In genomic region chr1:31768407-31768806, GRCh38 we compare ENCODE assay signal across 19 cellular contexts. TPM values are rescaled to one million over a fixed set of nuclear protein-coding genes. Genes with fewer than 3 reads are reported as not detected.
A peak's percentile ranks its signal among the peaks of the same experiment; 100 is the strongest.
DNase-seq lines count a peak whose midpoint lies in the region; ATAC-seq, FAIRE-seq and TF ChIP-seq lines count a peak whose summit lies in the region.
"Had no signal": no experiment of that assay in that cellular context is flagged by ENCODE, and none has a peak within 500 bp of the region (broad histone marks: within the 10 kb centered on the region; RNA-seq: fewer than 3 reads in every experiment).

No MANE protein-coding gene starts in this region.

- POLR2A ChIA-PET in CD4-positive, alpha-beta memory T cell (lab: Charles Lee; ENCODE audit: partially characterized antibody) = interaction anchor here (1.3 kb wide), 1 partner anchor 8 kb away, joined by 4 read pairs; no protein-coding TSS in a partner anchor

- no peak for DNase-seq in activated naive CD8-positive, alpha-beta T cell treated with anti-CD3 and anti-CD28 coated beads for 36 hours
- peak; percentile 71 for DNase-seq in small intestine
- no peak for DNase-seq in stimulated activated CD4-positive, alpha-beta T cell treated with anti-CD3 and anti-CD28 coated beads, Interleukin-4, amount 100 ng/mL, for 24 hours
- DNase-seq in CD4-positive, alpha-beta memory T cell = no peak
- DNase-seq: KG1, NCI-H1417, NCI-H187, NCI-H226, NCI-H524, NCI-H82, PC-3 had no signal

- no peaks in the 10 kb centered on the region for H4K20me1 ChIP-seq in SU-DHL-6 (ENCODE audit: low read depth, low read length)

- WGBS in small intestine, 3 donors = 24 to 47% (median 26%) methylated on average over 1 of the region's 1 CpG

- no peak for ATAC-seq in GM18870 (IDR thresholded peaks at IDR 0.05; ENCODE audit: unreplicated experiment)
- ATAC-seq: HepG2, PC-3 had no signal

- no peaks in the 10 kb centered on the region for H3K36me3 ChIP-seq in SU-DHL-6 (ENCODE audit: low read length)
- no peaks in the 10 kb centered on the region for H3K36me3 ChIP-seq in small intestine (ENCODE audit: control insufficient read depth in 2 of 2, insufficient read depth in 2 of 2, low read length in 2 of 2)
- H3K36me3 ChIP-seq in CD4-positive, alpha-beta memory T cell (ENCODE audit: insufficient read depth, low read length) = no peaks in the 10 kb centered on the region
- H3K36me3 ChIP-seq: BLaER1 treated with 17β-estradiol and CSF1 and Interleukin-3, amounts not matched to agents 10 nM and 100 nM had no signal

- H3K27ac Mint-ChIP-seq in activated naive CD8-positive, alpha-beta T cell = peak overlapping the region; percentile 55
- no peak overlapping the region for H3K27ac Mint-ChIP-seq in activated naive CD8-positive, alpha-beta T cell treated with anti-CD3 and anti-CD28 coated beads for 36 hours
- peak overlapping the region; percentile 2 to 65 (median 58) for H3K27ac Mint-ChIP-seq in brain
- peak overlapping the region in 1 of 7 donors; percentile 17 for H3K27ac Mint-ChIP-seq in CD4-positive, alpha-beta memory T cell

- no peaks in the 10 kb centered on the region for H3K9me3 Mint-ChIP-seq in activated naive CD8-positive, alpha-beta T cell (ENCODE audit: low read depth)
- no peaks in the 10 kb centered on the region for H3K9me3 Mint-ChIP-seq in activated naive CD8-positive, alpha-beta T cell treated with anti-CD3 and anti-CD28 coated beads for 36 hours
- peaks cover 0 to 7% (median 0%) of the 10 kb centered on the region in 5 experiments for H3K9me3 Mint-ChIP-seq in brain
- H3K9me3 Mint-ChIP-seq in CD4-positive, alpha-beta memory T cell = no peaks in the 10 kb centered on the region

- no peaks in the 10 kb centered on the region for H3K9me2 ChIP-seq in SU-DHL-6 (replicated peaks; ENCODE audit: insufficient read depth, low read length)

- H3K4me2 ChIP-seq in SU-DHL-6 (ENCODE audit: low read depth, low read length, poor library complexity, severe bottlenecking) = peak overlapping the region; percentile 27

- peaks cover 39% of the 10 kb centered on the region for H3K4me1 Mint-ChIP-seq in activated naive CD8-positive, alpha-beta T cell (ENCODE audit: low read depth)
- peaks cover 35% of the 10 kb centered on the region for H3K4me1 Mint-ChIP-seq in activated naive CD8-positive, alpha-beta T cell treated with anti-CD3 and anti-CD28 coated beads for 36 hours
- H3K4me1 Mint-ChIP-seq in brain = peaks cover 84% of the 10 kb centered on the region
- H3K4me1 Mint-ChIP-seq in CD4-positive, alpha-beta memory T cell = peaks cover 34 to 62% (median 40%) of the 10 kb centered on the region in 4 donors

- H3K9ac ChIP-seq in SU-DHL-6 (ENCODE audit: low read length) = no peak overlapping the region
- H3K9ac ChIP-seq: BLaER1 treated with 17β-estradiol and CSF1 and Interleukin-3, amounts not matched to agents 10 nM and 100 nM had no signal

- TF ChIP-seq CTCF in SU-DHL-6 (IDR thresholded peaks at IDR 0.05; ENCODE audit: insufficient read depth, low read length, poor library complexity, severe bottlenecking) (no peak), brain (conservative IDR thresholded peaks at IDR 0.05) (no peak)

- H3K27me3 Mint-ChIP-seq in activated naive CD8-positive, alpha-beta T cell = peaks cover 3% of the 10 kb centered on the region
- peaks cover 15% of the 10 kb centered on the region for H3K27me3 Mint-ChIP-seq in activated naive CD8-positive, alpha-beta T cell treated with anti-CD3 and anti-CD28 coated beads for 36 hours
- peaks cover 32% of the 10 kb centered on the region for H3K27me3 Mint-ChIP-seq in brain
- H3K27me3 Mint-ChIP-seq in CD4-positive, alpha-beta memory T cell = peaks cover 2 to 7% of the 10 kb centered on the region in 2 donors

- H3K27ac ChIP-seq in SU-DHL-6 (ENCODE audit: low read depth, low read length) (peak overlapping the region; percentile 35; the same call in 1 of the 2 replicates), small intestine (ENCODE audit: low read depth in 1 of 2, low read length in 1 of 2) (no peak overlapping the region)
- no peak overlapping the region for H3K27ac ChIP-seq in CD4-positive, alpha-beta memory T cell (ENCODE audit: low read depth, low read length)
- H3K27ac ChIP-seq: BLaER1 treated with 17β-estradiol and CSF1 and Interleukin-3, amounts not matched to agents 10 nM and 100 nM; RWPE1 had no signal

- peaks cover 7% of the 10 kb centered on the region for H3F3A ChIP-seq in SU-DHL-6 (ENCODE audit: insufficient read depth)

- H3K4me1 ChIP-seq in small intestine (ENCODE audit: control insufficient read depth in 2 of 2, insufficient read depth in 1 of 2, low read depth in 1 of 2, low read length in 1 of 2) = no peaks in the 10 kb centered on the region
- peaks cover 39% of the 10 kb centered on the region for H3K4me1 ChIP-seq in CD4-positive, alpha-beta memory T cell (ENCODE audit: insufficient read depth, low read length)

- H3K9me3 ChIP-seq in SU-DHL-6 (ENCODE audit: insufficient read depth, low read length) (no peaks in the 10 kb centered on the region), small intestine (ENCODE audit: control insufficient read depth, low read depth) (no peaks in the 10 kb centered on the region)
- no peaks in the 10 kb centered on the region for H3K9me3 ChIP-seq in CD4-positive, alpha-beta memory T cell (ENCODE audit: control insufficient read depth in 1 of 2, low read length in 2 of 2)
- H3K9me3 ChIP-seq: BLaER1 treated with 17β-estradiol and CSF1 and Interleukin-3, amounts not matched to agents 10 nM and 100 nM had no signal

- no peak for FAIRE-seq in small intestine (lab: Jason Lieb, UNC)
- FAIRE-seq: D721Med, HepG2 had no signal

- H3K4me3 Mint-ChIP-seq in activated naive CD8-positive, alpha-beta T cell = no peak overlapping the region
- H3K4me3 Mint-ChIP-seq in activated naive CD8-positive, alpha-beta T cell treated with anti-CD3 and anti-CD28 coated beads for 36 hours = no peak overlapping the region
- peak overlapping the region in 1 of 5 experiments; percentile 29 for H3K4me3 Mint-ChIP-seq in brain
- peak overlapping the region in 1 of 8 donors; percentile 38 for H3K4me3 Mint-ChIP-seq in CD4-positive, alpha-beta memory T cell

- CTCF ChIA-PET in CD4-positive, alpha-beta memory T cell (lab: Charles Lee; ENCODE audit: partially characterized antibody) = no interaction called here

- H3K36me3 Mint-ChIP-seq in activated naive CD8-positive, alpha-beta T cell = no peaks in the 10 kb centered on the region
- no peaks in the 10 kb centered on the region for H3K36me3 Mint-ChIP-seq in activated naive CD8-positive, alpha-beta T cell treated with anti-CD3 and anti-CD28 coated beads for 36 hours
- H3K36me3 Mint-ChIP-seq in brain = no peaks in the 10 kb centered on the region
- H3K36me3 Mint-ChIP-seq in CD4-positive, alpha-beta memory T cell = no peaks in the 10 kb centered on the region

- H3K27me3 ChIP-seq in SU-DHL-6 (ENCODE audit: low read length) (no peaks in the 10 kb centered on the region), small intestine (ENCODE audit: control insufficient read depth in 2 of 2, insufficient read depth in 2 of 2, low read length in 2 of 2) (peaks cover 0 to 17% of the 10 kb centered on the region in 2 donors)
- H3K27me3 ChIP-seq in CD4-positive, alpha-beta memory T cell (ENCODE audit: insufficient read depth, low read length) = peaks cover 4% of the 10 kb centered on the region

- no peak overlapping the region for H2AFZ ChIP-seq in SU-DHL-6 (ENCODE audit: low read depth, low read length, severe bottlenecking)

- H3K4me3 ChIP-seq in SU-DHL-6 (ENCODE audit: insufficient read depth, low read length, poor library complexity, severe bottlenecking) (no peak overlapping the region), small intestine (ENCODE audit: low read depth in 1 of 2, low read length in 2 of 2) (no peak overlapping the region)
- no peak overlapping the region for H3K4me3 ChIP-seq in CD4-positive, alpha-beta memory T cell (ENCODE audit: low read length in 2 of 2)
- H3K4me3 ChIP-seq: BLaER1 treated with 17β-estradiol and CSF1 and Interleukin-3, amounts not matched to agents 10 nM and 100 nM had no signal

- intact Hi-C loops in CD4-positive, alpha-beta memory T cell (cut with micrococcal nuclease) = loop anchor here (10.0 kb wide), 1 partner anchor 436 kb away; the partner anchor contains the start of genes CCDC28B, DCDC2B and IQCC

- H3K79me2 ChIP-seq in SU-DHL-6 (ENCODE audit: insufficient read depth, low read length) = no peaks in the 10 kb centered on the region

RNA-seq across cellular contexts. Expression of gene ADGRB2, which starts 4.3 kb away (rescaled TPM):
- total RNA-seq in activated naive CD8-positive, alpha-beta T cell treated with anti-CD3 and anti-CD28 coated beads for 36 hours = under 1 TPM; 0.08 to 0.18 TPM
- polyA plus RNA-seq in brain (ENCODE audit: insufficient read depth, low read depth, low replicate concordance) (67.9 TPM), small intestine (10 to 100 TPM in 1 of 3 donors, 1 to 10 TPM in 2; 4.8 to 18.3 (median 4.9) TPM)
- 1 to 10 TPM; 1.5 to 2.0 TPM for total RNA-seq in CD4-positive, alpha-beta memory T cell
- under 1 TPM in 1 of 2 donors, not detected in 1; 0.55 TPM for polyA plus RNA-seq in CD4-positive, alpha-beta memory T cell

RNA-seq across cellular contexts. Expression of gene SPOCD1, which starts 47.4 kb away (rescaled TPM):
- total RNA-seq in activated naive CD8-positive, alpha-beta T cell treated with anti-CD3 and anti-CD28 coated beads for 36 hours = not detected
- polyA plus RNA-seq in brain (ENCODE audit: insufficient read depth, low read depth, low replicate concordance) (1.7 TPM), small intestine (1 to 10 TPM in 1 of 3 donors, under 1 TPM in 1, not detected in 1; 0.81 to 1.1 TPM)
- total RNA-seq in CD4-positive, alpha-beta memory T cell = under 1 TPM; 0.61 to 0.94 TPM
- not detected for polyA plus RNA-seq in CD4-positive, alpha-beta memory T cell
